25 cellular contexts compared by ENCODE assay signal in genomic region chr2:8862230-8862629, GRCh38.
"Had no signal": no experiment of that assay in that cellular context is flagged by ENCODE, and none has a peak within 500 bp of the region (broad histone marks: within the 10 kb centered on the region; RNA-seq: fewer than 3 reads in every experiment).

No MANE protein-coding gene starts in this region.

- DNase-seq: colonic mucosa; effector CD8-positive, alpha-beta T cell; foreskin keratinocyte; heart right ventricle; hippocampal formation; left cardiac atrium; left ventricle myocardium inferior; mesendoderm; midbrain; naive thymus-derived CD4-positive, alpha-beta T cell; nucleus accumbens; spleen; stimulated activated CD4-positive, alpha-beta T cell treated with anti-CD3 and anti-CD28 coated beads, Interleukin-4, amount 100 ng/mL, for 4 hours; stimulated activated naive CD8-positive, alpha-beta T cell treated with anti-CD3 and anti-CD28 coated beads, Interleukin-15, Interleukin-2, amounts not matched to agents 100 U/mL and 50 U/mL, for 24 hours; substantia nigra; uterus had no signal

- H3K9me3 ChIP-seq: colonic mucosa, esophagus muscularis mucosa, gastroesophageal sphincter, heart right ventricle, left ventricle myocardium inferior, prostate gland, right atrium auricular region, spleen, thoracic aorta, tibial nerve, upper lobe of left lung, uterus had no signal

- H3K4me1 ChIP-seq: colonic mucosa, esophagus muscularis mucosa, gastroesophageal sphincter, left ventricle myocardium inferior, prostate gland, right atrium auricular region, spleen, tibial nerve, uterus had no signal

- H3K27me3 ChIP-seq: colonic mucosa, esophagus muscularis mucosa, foreskin keratinocyte, gastroesophageal sphincter, heart right ventricle, right atrium auricular region, spleen, tibial nerve, upper lobe of left lung, uterus had no signal

- H3K4me3 ChIP-seq: colonic mucosa, esophagus muscularis mucosa, gastroesophageal sphincter, heart right ventricle, left ventricle myocardium inferior, prostate gland, right atrium auricular region, skin epidermis, spleen, thoracic aorta, tibial nerve, upper lobe of left lung, uterus had no signal

- H3K36me3 ChIP-seq: colonic mucosa, left ventricle myocardium inferior, prostate gland, right atrium auricular region, thoracic aorta, uterus had no signal

- ATAC-seq: foreskin keratinocyte; gastroesophageal sphincter; heart right ventricle; left cardiac atrium; naive thymus-derived CD4-positive, alpha-beta T cell; stimulated activated memory B cell treated with anti-CD40 and anti-IgM and Interleukin-4, amounts not matched to agents 10 μg/mL and 1 μg/mL and 100 μg/mL, for 72 hours; stimulated activated naive CD8-positive, alpha-beta T cell treated with anti-CD3 and anti-CD28 coated beads, Interleukin-15, Interleukin-2, amounts not matched to agents 100 U/mL and 50 U/mL, for 24 hours had no signal

- H3K27ac ChIP-seq: colonic mucosa, esophagus muscularis mucosa, foreskin keratinocyte, gastroesophageal sphincter, heart right ventricle, left ventricle myocardium inferior, prostate gland, right atrium auricular region, skin epidermis, spleen, thoracic aorta, tibial nerve, uterus had no signal
